ENCODE assay signal across 22 cellular contexts in the genomic region with DNA sequence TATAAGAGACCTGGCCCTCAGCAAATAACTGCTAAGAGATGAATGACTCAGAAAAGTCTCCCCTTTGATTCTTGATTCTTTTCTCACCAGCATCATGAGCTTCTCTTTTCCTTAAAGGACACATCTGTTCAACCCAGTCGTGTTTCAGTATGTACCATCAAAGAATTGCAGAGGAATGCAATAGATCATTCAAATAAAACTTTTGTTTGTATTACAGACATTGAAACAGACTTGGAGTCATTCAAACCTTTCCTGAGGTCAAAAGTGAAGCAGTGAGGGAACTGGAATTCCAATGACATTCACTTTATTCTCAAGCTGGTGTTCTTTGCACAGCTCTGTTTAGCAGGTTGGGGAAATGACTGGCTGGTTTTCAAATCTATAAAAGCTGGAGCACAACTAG.
"Had no signal": no experiment of that assay in that cellular context is flagged by ENCODE, and none has a peak within 500 bp of the region (broad histone marks: within the 10 kb centered on the region; RNA-seq: fewer than 3 reads in every experiment).

No MANE protein-coding gene starts in this region.

- FAIRE-seq: small intestine had no signal

- H3K4me3 ChIP-seq: breast epithelium, lung, thoracic aorta had no signal

- H3K9me3 ChIP-seq: breast epithelium, thoracic aorta had no signal

- H3K4me3 Mint-ChIP-seq: activated CD8-positive, alpha-beta T cell treated with anti-CD3 and anti-CD28 coated beads, Interleukin-2, amount 10 ng/mL, durations not matched to agents 7 days and 5 days; activated naive CD4-positive, alpha-beta T cell treated with anti-CD3 and anti-CD28 coated beads for 36 hours; activated T-cell treated with anti-CD3 and anti-CD28 coated beads, Interleukin-2, amount 50 U/mL, for 24 hours; dendritic cell treated with granulocyte-macrophage colony-stimulating factor and Interleukin-4, amounts not matched to agents 40 ng/mL and 50 ng/mL, for 4 days; effector memory CD8-positive, alpha-beta T cell; nephron progenitor cell had no signal

- H3K27ac ChIP-seq: breast epithelium, thoracic aorta had no signal

- H3K27me3 ChIP-seq: breast epithelium had no signal

- H3K36me3 ChIP-seq: breast epithelium, thoracic aorta had no signal

- H3K9me3 Mint-ChIP-seq: dendritic cell treated with granulocyte-macrophage colony-stimulating factor and Interleukin-4, amounts not matched to agents 40 ng/mL and 50 ng/mL, for 4 days; nephron progenitor cell had no signal

- H3K27ac Mint-ChIP-seq: activated CD8-positive, alpha-beta T cell treated with anti-CD3 and anti-CD28 coated beads, Interleukin-2, amount 10 ng/mL, durations not matched to agents 7 days and 5 days; activated naive CD4-positive, alpha-beta T cell treated with anti-CD3 and anti-CD28 coated beads for 36 hours; activated T-cell treated with anti-CD3 and anti-CD28 coated beads, Interleukin-2, amount 50 U/mL, for 24 hours; activated T-helper 2 cell treated with anti-CD3 and anti-CD28 coated beads, Interferon-gamma antibody, Interleukin-2, Interleukin-4, amounts not matched to agents 10 μg/mL and 5 μg/mL and 100 μg/mL, durations not matched to agents 14 hours and 24 hours and 36 hours; dendritic cell treated with granulocyte-macrophage colony-stimulating factor and Interleukin-4, amounts not matched to agents 40 ng/mL and 50 ng/mL, for 4 days; effector memory CD8-positive, alpha-beta T cell; nephron progenitor cell; progenitor cell of endocrine pancreas had no signal

- ATAC-seq: activated CD8-positive, alpha-beta T cell treated with anti-CD3 and anti-CD28 coated beads, Interleukin-2, amount 10 ng/mL, durations not matched to agents 7 days and 5 days; effector memory CD8-positive, alpha-beta T cell; left colon had no signal

- DNase-seq: activated CD4-positive, alpha-beta T cell treated with anti-CD3 and anti-CD28 coated beads for 48 hours; activated CD4-positive, CD25-positive, alpha-beta regulatory T cell; activated CD8-positive, alpha-beta T cell treated with anti-CD3 and anti-CD28 coated beads, Interleukin-2, amount 10 ng/mL, durations not matched to agents 7 days and 5 days; activated naive CD4-positive, alpha-beta T cell treated with anti-CD3 and anti-CD28 coated beads for 36 hours; activated T-cell treated with anti-CD3 and anti-CD28 coated beads, Interleukin-2, amount 50 U/mL, for 24 hours; aorta; effector memory CD8-positive, alpha-beta T cell; foreskin fibroblast; hypothalamus; islet precursor cell; left colon; midbrain; nephron progenitor cell; small intestine; stimulated activated CD4-positive, alpha-beta T cell treated with anti-CD3 and anti-CD28 coated beads, Interleukin-4, amount 100 ng/mL, for 1 hour; T1000 had no signal

- H3K27me3 Mint-ChIP-seq: activated T-cell treated with anti-CD3 and anti-CD28 coated beads, Interleukin-2, amount 50 U/mL, for 24 hours; dendritic cell treated with granulocyte-macrophage colony-stimulating factor and Interleukin-4, amounts not matched to agents 40 ng/mL and 50 ng/mL, for 4 days; effector memory CD8-positive, alpha-beta T cell; progenitor cell of endocrine pancreas had no signal

- H3K4me1 ChIP-seq: breast epithelium had no signal
